ENCODE assay signal across 19 cellular contexts in the genomic region with DNA sequence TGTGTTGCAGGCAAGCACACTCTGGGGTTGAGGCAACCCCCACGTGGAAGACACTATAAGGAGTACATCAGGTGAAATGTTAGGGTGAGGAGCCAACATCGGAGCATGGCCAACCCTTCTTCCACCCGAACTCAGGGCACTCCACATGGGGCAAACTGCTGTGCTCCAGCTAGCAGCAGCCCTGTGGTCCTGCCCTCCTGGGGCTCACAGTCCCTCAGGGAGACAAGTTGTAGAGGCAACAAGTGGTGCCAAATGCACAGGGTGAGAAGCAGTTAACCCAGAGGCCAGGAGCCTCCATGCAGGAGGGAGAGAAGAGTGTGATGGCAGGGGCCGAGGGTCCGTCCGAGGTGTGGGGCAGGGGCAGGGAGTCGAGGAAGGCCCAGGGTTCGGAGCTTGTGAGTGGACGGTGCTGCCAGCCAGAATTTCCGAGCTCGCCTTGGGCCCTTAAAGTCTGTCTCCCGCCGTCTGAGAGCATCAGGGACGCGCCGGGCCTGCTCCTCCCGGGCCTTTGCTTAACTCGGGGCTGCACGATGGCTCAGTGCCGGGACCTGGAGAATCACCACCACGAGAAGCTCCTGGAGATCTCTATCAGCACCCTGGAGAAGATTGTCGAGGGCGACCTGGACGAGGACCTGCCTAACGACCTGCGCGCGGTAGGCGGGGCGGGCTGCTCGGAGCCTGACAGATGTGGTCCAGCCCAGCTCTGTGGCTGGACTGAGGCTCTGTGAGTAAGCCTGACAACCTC. TPM values are rescaled to one million over a fixed set of nuclear protein-coding genes. Genes with fewer than 3 reads are reported as not detected.
DNase-seq lines count a peak whose midpoint lies in the region; ATAC-seq and TF ChIP-seq lines count a peak whose summit lies in the region.
"Had no signal": no experiment of that assay in that cellular context is flagged by ENCODE, and none has a peak within 500 bp of the region (broad histone marks: within the 10 kb centered on the region; RNA-seq: fewer than 3 reads in every experiment).

No MANE protein-coding gene starts in this region.

- no peaks in the 10 kb centered on the region for H3K27me3 Mint-ChIP-seq in neural progenitor cell (ENCODE audit: insufficient read depth, low read depth)
- H3K27me3 Mint-ChIP-seq: CD4-positive, CD25-positive, alpha-beta regulatory T cell had no signal

- TF ChIP-seq EP300 in upper lobe of left lung (IDR thresholded peaks at IDR 0.05): no peak

- peaks cover 2% of the 10 kb centered on the region for H3K9me3 Mint-ChIP-seq in neural progenitor cell
- H3K9me3 Mint-ChIP-seq: CD4-positive, CD25-positive, alpha-beta regulatory T cell had no signal

- 0 out of 2 replicates have a peak, but pooled peaks cover 3% of the 10 kb centered on the region for H3K27me3 ChIP-seq in HUES6 (ENCODE audit: control insufficient read depth, insufficient read depth, low read length)
- H3K27me3 ChIP-seq in iPS-15b (ENCODE audit: control insufficient read depth, insufficient read depth, low read length): no peaks in the 10 kb centered on the region
- H3K27me3 ChIP-seq in neural progenitor cell: no peaks in the 10 kb centered on the region
- H3K27me3 ChIP-seq in upper lobe of left lung: no peaks in the 10 kb centered on the region

- no peak overlapping the region for H3K27ac Mint-ChIP-seq in neural progenitor cell

- no peak for TF ChIP-seq POLR2A in upper lobe of left lung (IDR thresholded peaks at IDR 0.05)

- no peak overlapping the region for H3K4me3 Mint-ChIP-seq in neural progenitor cell
- H3K4me3 Mint-ChIP-seq: CD4-positive, CD25-positive, alpha-beta regulatory T cell had no signal

- no peaks in the 10 kb centered on the region for H3K36me3 ChIP-seq in HUES6 (ENCODE audit: control insufficient read depth, insufficient read depth, low read length)
- H3K36me3 ChIP-seq in iPS-15b (ENCODE audit: control insufficient read depth, insufficient read depth, low read length): no peaks in the 10 kb centered on the region
- H3K36me3 ChIP-seq in neural progenitor cell: no peaks in the 10 kb centered on the region
- H3K36me3 ChIP-seq in upper lobe of left lung: peaks cover 0 to 20% (median 8%) of the 10 kb centered on the region in 4 donors

- H3K27ac ChIP-seq in HUES6 (ENCODE audit: low read depth, low read length) (no peak overlapping the region), neural progenitor cell (no peak overlapping the region), upper lobe of left lung (no peak overlapping the region)

- H3K4me1 ChIP-seq in HUES6 (ENCODE audit: control insufficient read depth, insufficient read depth, low read length) (peaks cover 5% of the 10 kb centered on the region; the same call in 1 of the 2 replicates), iPS-15b (ENCODE audit: control insufficient read depth, insufficient read depth, low read length) (no peaks in the 10 kb centered on the region), neural progenitor cell (no peaks in the 10 kb centered on the region), upper lobe of left lung (no peaks in the 10 kb centered on the region)

- WGBS in upper lobe of left lung, 2 donors: 80 to 88% methylated on average over 15 to 26 of the region's 31 CpGs

- peaks cover 6% of the 10 kb centered on the region for H3K4me1 Mint-ChIP-seq in neural progenitor cell

- DNase-seq in ELF-1 (ENCODE audit: low read depth, low spot score) (peak; percentile 67), neural progenitor cell (ENCODE audit: low spot score) (peak; percentile 46), foreskin melanocyte (no peak), upper lobe of left lung (no peak)
- DNase-seq in stimulated activated CD4-positive, alpha-beta T cell treated with anti-CD3 and anti-CD28 coated beads, Interleukin-4, amount 100 ng/mL, for 24 hours: no peak
- DNase-seq: AML-193; CD4-positive, CD25-positive, alpha-beta regulatory T cell; DMS79; Karpas-422; MM.1S; NCI-H1105 treated with DMSO at 0.1 percent for 48 hours; NCI-H187 treated with DMSO at 0.1 percent for 48 hours; NCI-H446 treated with DMSO at 0.1 percent for 48 hours; NCI-H774; SHP77 had no signal

- H3K9ac ChIP-seq in HUES6 (ENCODE audit: low read length): no peak overlapping the region
- peak overlapping the region; percentile 8 for H3K9ac ChIP-seq in iPS-15b (ENCODE audit: low read depth, low read length)
- no peak overlapping the region for H3K9ac ChIP-seq in neural progenitor cell

- H2AFZ ChIP-seq in neural progenitor cell (replicated peaks): no peak overlapping the region

- H3K79me2 ChIP-seq in neural progenitor cell (ENCODE audit: low read depth): no peaks in the 10 kb centered on the region

- ATAC-seq in GM19452 (IDR thresholded peaks at IDR 0.05; ENCODE audit: unreplicated experiment) (no peak), upper lobe of left lung (ENCODE audit: low FRiP score in 2 of 2) (no peak)
- ATAC-seq: Panc1 had no signal

- no peaks in the 10 kb centered on the region for H4K20me1 ChIP-seq in neural progenitor cell (ENCODE audit: low read depth)

- H3K4me2 ChIP-seq in neural progenitor cell: no peak overlapping the region

- H3F3A ChIP-seq in neural progenitor cell (ENCODE audit: low read depth): no peaks in the 10 kb centered on the region

- TF ChIP-seq CTCF in neural progenitor cell (IDR thresholded peaks at IDR 0.05): no peak
- no peak for TF ChIP-seq CTCF in upper lobe of left lung (IDR thresholded peaks at IDR 0.05)

- peaks cover 5% of the 10 kb centered on the region for H3K36me3 Mint-ChIP-seq in neural progenitor cell

- H3K4me3 ChIP-seq in HUES6 (ENCODE audit: low read depth, low read length) (peak overlapping the region; percentile 22; the same call in 1 of the 2 replicates), iPS-15b (ENCODE audit: low read depth, low read length) (peak overlapping the region; percentile 32), neural progenitor cell (no peak overlapping the region), upper lobe of left lung (no peak overlapping the region)

- H3K9me3 ChIP-seq in HUES6 (ENCODE audit: control insufficient read depth, insufficient read depth, low read depth, low read length) (no peaks in the 10 kb centered on the region), iPS-15b (ENCODE audit: control insufficient read depth, insufficient read depth, low read length) (no peaks in the 10 kb centered on the region), neural progenitor cell (ENCODE audit: low read depth) (no peaks in the 10 kb centered on the region), upper lobe of left lung (no peaks in the 10 kb centered on the region)

RNA-seq across cellular contexts. Expression of a gene that starts 32.3 kb away (rescaled TPM):
- total RNA-seq in neural progenitor cell (ENCODE audit: low replicate concordance) (9.6 and 17.5 TPM in 2 replicates), upper lobe of left lung (10 to 100 TPM; 19.2 to 68.1 (median 30.7) TPM)

RNA-seq across cellular contexts. Expression of a gene that starts 32.5 kb away (rescaled TPM):
- total RNA-seq in neural progenitor cell (ENCODE audit: low replicate concordance) (10.6 and 15.1 TPM in 2 replicates), upper lobe of left lung (10 to 100 TPM in 3 of 6 donors, 1 to 10 TPM in 3; 6.3 to 17.1 (median 9.8) TPM)

RNA-seq across cellular contexts. Expression of a gene that starts 34.0 kb away (rescaled TPM):
- total RNA-seq in neural progenitor cell (ENCODE audit: low replicate concordance): 0.07 and 0.81 TPM in 2 replicates
- total RNA-seq in upper lobe of left lung: 10 to 100 TPM in 4 of 6 donors, 1 to 10 TPM in 2; 1.5 to 46.2 (median 11.4) TPM
- total RNA-seq: CD4-positive, CD25-positive, alpha-beta regulatory T cell had no signal

RNA-seq across cellular contexts. Expression of a gene that starts 34.5 kb away (rescaled TPM):
- 4.3 and 6.5 TPM in 2 replicates for total RNA-seq in neural progenitor cell (ENCODE audit: low replicate concordance)
- total RNA-seq in upper lobe of left lung: 100 to 1,000 TPM in 1 of 6 donors, 10 to 100 TPM in 5; 54.2 to 134 (median 72.9) TPM

Comparison
In these comparisons a context has a peak if more than half of its experiments do, and no peak if none do; other contexts are left out.
1. DNase-seq: peak in ELF-1 (single experiment) and neural progenitor cell (single experiment); none in stimulated activated CD4-positive, alpha-beta T cell treated with anti-CD3 and anti-CD28 coated beads, Interleukin-4, amount 100 ng/mL, for 24 hours (single experiment), foreskin melanocyte (single experiment) and upper lobe of left lung (0 of 2).
2. H3K4me3 ChIP-seq: peak in HUES6 (single experiment) and iPS-15b (single experiment); none in neural progenitor cell (single experiment) and upper lobe of left lung (0 of 4).